8 cellular contexts compared by ENCODE assay signal in the genomic region with DNA sequence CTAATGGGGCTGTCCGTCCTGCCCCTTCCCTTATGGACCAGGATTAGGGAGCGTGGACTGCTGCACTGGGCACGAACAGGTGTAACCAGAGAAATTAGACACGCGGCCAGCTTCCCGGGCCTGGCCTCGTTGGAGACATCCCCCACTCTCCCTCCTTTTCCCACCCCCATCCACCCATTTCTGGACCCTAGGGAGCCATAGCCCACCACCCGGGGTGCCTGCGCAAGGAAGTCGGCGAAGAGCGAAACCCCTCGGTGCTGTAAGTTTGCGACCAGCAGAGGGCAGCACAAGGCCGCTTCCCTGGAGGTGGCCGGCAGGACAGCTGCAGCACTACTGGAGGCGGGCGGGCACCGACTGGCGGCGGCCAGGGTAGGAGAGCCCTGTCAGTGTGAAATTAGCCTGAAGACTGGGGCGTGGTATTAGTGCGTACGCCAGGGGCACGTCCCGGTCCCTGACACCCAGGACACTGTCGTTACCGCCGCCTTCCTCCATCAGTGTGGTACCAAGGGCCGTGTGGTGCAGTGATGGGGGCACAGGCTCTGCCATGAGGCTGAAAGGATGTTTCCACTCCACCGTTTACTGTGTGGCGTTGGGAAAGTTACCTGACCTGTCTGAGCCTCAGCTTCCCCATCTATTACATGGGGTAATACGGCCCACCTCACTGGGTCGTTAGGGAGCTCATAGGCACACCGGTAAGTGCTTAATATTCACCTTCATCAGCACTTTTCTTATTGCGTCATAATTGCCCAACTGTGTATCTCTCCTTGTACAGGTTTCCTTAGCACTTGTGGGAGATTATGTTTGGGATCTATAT. TPM values are rescaled to one million over a fixed set of nuclear protein-coding genes. Genes with fewer than 3 reads are reported as not detected.
DNase-seq lines count a peak whose midpoint lies in the region; ATAC-seq and TF ChIP-seq lines count a peak whose summit lies in the region.

No MANE protein-coding gene starts in this region.

- no peak overlapping the region for H3K9ac ChIP-seq in neuronal stem cell (ENCODE audit: low read depth, low read length, poor library complexity)

- no peak for TF ChIP-seq POLR2A in stomach (IDR thresholded peaks at IDR 0.05)

- TF ChIP-seq CTCF in fibroblast of mammary gland (conservative IDR thresholded peaks at IDR 0.05; ENCODE audit: control insufficient read depth, insufficient read depth, low read depth, low read length), result peak; percentile 77
- peak in 5 of 7 experiments; percentile 80 to 92 (median 89) for TF ChIP-seq CTCF in stomach (IDR thresholded peaks at IDR 0.05)

- no peak for TF ChIP-seq EP300 in stomach (IDR thresholded peaks at IDR 0.05)

- H3K36me3 ChIP-seq in MG63 (no peaks in the 10 kb centered on the region), neuronal stem cell (replicated peaks in 1 of 2; ENCODE audit: control insufficient read depth in 2 of 2, insufficient read depth in 2 of 2, low read length in 2 of 2) (no peaks in the 10 kb centered on the region), stomach (no peaks in the 10 kb centered on the region)

- no peak overlapping the region for H4K91ac ChIP-seq in neuronal stem cell (ENCODE audit: low read depth, low read length, poor library complexity)

- DNase-seq in CD1c-positive myeloid dendritic cell (ENCODE audit: extremely low spot score) (peak; percentile 90), MG63 (peak; percentile 82), SHP77 (lab: John Stamatoyannopoulos, UW) (peak; percentile 67 to 82), fibroblast of mammary gland (ENCODE audit: low read depth) (peak; percentile 69), neuronal stem cell (ENCODE audit: low spot score) (peak; percentile 81), stomach (peak; percentile 90)
- DNase-seq in activated T-helper 1 cell treated with anti-CD3 and anti-CD28 coated beads, Interleukin-2, amount 50 U/mL, for 16 hours (ENCODE audit: low read depth in 1 of 2, low spot score in 1 of 2), result peak; percentile 63 to 65

- peak overlapping the region; percentile 74 for H3K18ac ChIP-seq in neuronal stem cell (ENCODE audit: low read length)

- no CpG with 5 or more reads among the region's 36 CpGs for WGBS in neuronal stem cell (ENCODE audit: extremely low coverage in 2 of 2, insufficient read length in 2 of 2, insufficient replicate concordance in 1 of 2), 2 donors
- WGBS in stomach, 5 donors, result 14 to 17% (median 15%) methylated on average over 22 to 36 of the region's 36 CpGs

- H3K4ac ChIP-seq in neuronal stem cell (ENCODE audit: low read length), result no peak overlapping the region

- H2AFZ ChIP-seq in neuronal stem cell (ENCODE audit: low read length), result peak overlapping the region; percentile 26

- H3K14ac ChIP-seq in neuronal stem cell (ENCODE audit: low read length), result peak overlapping the region; percentile 90

- no peaks in the 10 kb centered on the region for H3K9me3 ChIP-seq in MG63
- H3K9me3 ChIP-seq in neuronal stem cell (replicated peaks in 1 of 2; ENCODE audit: control insufficient read depth in 2 of 2, insufficient read depth in 1 of 2, low read depth in 1 of 2, low read length in 2 of 2), result peaks cover 0 to 3% of the 10 kb centered on the region in 2 donors
- H3K9me3 ChIP-seq in stomach, result no peaks in the 10 kb centered on the region

- H3K27ac ChIP-seq in neuronal stem cell (replicated peaks; ENCODE audit: low read length) (no peak overlapping the region), stomach (no peak overlapping the region)

- H3K27me3 ChIP-seq in MG63, result no peaks in the 10 kb centered on the region; the same call in none of the 2 replicates
- peaks cover 0 to 61% (median 23%) of the 10 kb centered on the region in 3 experiments for H3K27me3 ChIP-seq in neuronal stem cell (ENCODE audit: control insufficient read depth in 3 of 3, insufficient read depth in 3 of 3, low read depth in 1 of 3, low read length in 3 of 3)
- H3K27me3 ChIP-seq in stomach, result peaks cover 0 to 68% (median 48%) of the 10 kb centered on the region in 3 donors

- no peak overlapping the region for H3K4me2 ChIP-seq in neuronal stem cell (ENCODE audit: insufficient read depth, low read length, poor library complexity, severe bottlenecking)

- H2BK12ac ChIP-seq in neuronal stem cell (ENCODE audit: low read length), result no peak overlapping the region

- H4K8ac ChIP-seq in neuronal stem cell (ENCODE audit: low read depth, low read length), result peak overlapping the region; percentile 68

- H3K23ac ChIP-seq in neuronal stem cell (ENCODE audit: low read depth, low read length, poor library complexity), result peak overlapping the region; percentile 75

- peak; percentile 76 for ATAC-seq in GM21717 (IDR thresholded peaks at IDR 0.05; ENCODE audit: unreplicated experiment)

- H2BK15ac ChIP-seq in neuronal stem cell (ENCODE audit: low read length), result no peak overlapping the region

- H3K4me1 ChIP-seq in neuronal stem cell (ENCODE audit: control insufficient read depth in 2 of 2, insufficient read depth in 1 of 2, low read depth in 1 of 2, low read length in 2 of 2) (peaks cover 3% of the 10 kb centered on the region in 2 donors), stomach (peaks cover 5 to 10% (median 9%) of the 10 kb centered on the region in 4 donors)

- peak overlapping the region; percentile 94 for H2AK5ac ChIP-seq in neuronal stem cell (ENCODE audit: low read depth, low read length)

- no peak overlapping the region for H3K4me3 ChIP-seq in MG63
- H3K4me3 ChIP-seq in fibroblast of mammary gland (ENCODE audit: control insufficient read depth, low read depth, low read length), result no peak overlapping the region
- H3K4me3 ChIP-seq in neuronal stem cell (ENCODE audit: low read length in 2 of 2), result no peak overlapping the region
- peak overlapping the region in 3 of 4 donors; percentile 6 to 26 (median 18) for H3K4me3 ChIP-seq in stomach

- no peak overlapping the region for H2BK120ac ChIP-seq in neuronal stem cell (ENCODE audit: low read depth, low read length)

- intact Hi-C loops in stomach (cut with DNase I; ENCODE audit: low total_unique reads), result loop anchor here (10.0 kb wide), 1 partner anchor 73 kb away; no protein-coding TSS in a partner anchor

- H3K79me1 ChIP-seq in neuronal stem cell (ENCODE audit: low read depth, low read length), result no peaks in the 10 kb centered on the region

- H2BK5ac ChIP-seq in neuronal stem cell (ENCODE audit: low read length), result no peak overlapping the region

RNA-seq across cellular contexts. Expression of a gene that starts 28.8 kb away (rescaled TPM):
- total RNA-seq in MG63 (2014; rRNA removed; shearing (Covaris generic); ENCODE audit: low replicate concordance), result 1.9 TPM in 1 of 2 replicates, not detected in the other
- 2.1 TPM for polyA plus RNA-seq in neuronal stem cell (2013, experiment 1 of 2)
- 2.4 TPM for polyA plus RNA-seq in neuronal stem cell (2013, experiment 2 of 2)
- total RNA-seq in stomach, result 1 to 10 TPM in 1 of 5 donors, not detected in 4; 1.2 TPM
- polyA plus RNA-seq in stomach, result under 1 TPM in 2 of 3 donors, not detected in 1; 0.23 to 0.25 TPM

RNA-seq across cellular contexts. Expression of a gene that starts 36.0 kb away (rescaled TPM):
- not detected in 2 replicates for total RNA-seq in MG63 (2014; rRNA removed; shearing (Covaris generic); ENCODE audit: low replicate concordance)
- polyA plus RNA-seq in neuronal stem cell (2013, experiment 1 of 2), result not detected
- polyA plus RNA-seq in neuronal stem cell (2013, experiment 2 of 2), result 0.03 TPM
- not detected for total RNA-seq in stomach
- 1 to 10 TPM in 1 of 3 donors, under 1 TPM in 1, not detected in 1; 0.46 to 1.4 TPM for polyA plus RNA-seq in stomach

RNA-seq across cellular contexts. Expression of a gene that starts 51.2 kb away (rescaled TPM):
- not detected in 2 replicates for total RNA-seq in MG63 (2014; rRNA removed; shearing (Covaris generic); ENCODE audit: low replicate concordance)
- polyA plus RNA-seq in neuronal stem cell (2013, experiment 1 of 2), result 0.08 TPM
- polyA plus RNA-seq in neuronal stem cell (2013, experiment 2 of 2), result 0.01 TPM
- total RNA-seq in stomach, result under 1 TPM in 1 of 5 donors, not detected in 4; 0.37 TPM
- under 1 TPM in 1 of 3 donors, not detected in 2; 0.13 TPM for polyA plus RNA-seq in stomach

Comparison
In these comparisons a context has a peak if more than half of its experiments do, and no peak if none do; other contexts are left out.
1. H3K4me3 ChIP-seq: peak in stomach (3 of 4); none in MG63 (single experiment), fibroblast of mammary gland (single experiment) and neuronal stem cell (0 of 2).
2. Peak in every context shown above with its lines, with median percentiles within 50 percentile points of each other: DNase-seq.